Comparison of ENCODE assay signal across 1 cellular context in the genomic region with DNA sequence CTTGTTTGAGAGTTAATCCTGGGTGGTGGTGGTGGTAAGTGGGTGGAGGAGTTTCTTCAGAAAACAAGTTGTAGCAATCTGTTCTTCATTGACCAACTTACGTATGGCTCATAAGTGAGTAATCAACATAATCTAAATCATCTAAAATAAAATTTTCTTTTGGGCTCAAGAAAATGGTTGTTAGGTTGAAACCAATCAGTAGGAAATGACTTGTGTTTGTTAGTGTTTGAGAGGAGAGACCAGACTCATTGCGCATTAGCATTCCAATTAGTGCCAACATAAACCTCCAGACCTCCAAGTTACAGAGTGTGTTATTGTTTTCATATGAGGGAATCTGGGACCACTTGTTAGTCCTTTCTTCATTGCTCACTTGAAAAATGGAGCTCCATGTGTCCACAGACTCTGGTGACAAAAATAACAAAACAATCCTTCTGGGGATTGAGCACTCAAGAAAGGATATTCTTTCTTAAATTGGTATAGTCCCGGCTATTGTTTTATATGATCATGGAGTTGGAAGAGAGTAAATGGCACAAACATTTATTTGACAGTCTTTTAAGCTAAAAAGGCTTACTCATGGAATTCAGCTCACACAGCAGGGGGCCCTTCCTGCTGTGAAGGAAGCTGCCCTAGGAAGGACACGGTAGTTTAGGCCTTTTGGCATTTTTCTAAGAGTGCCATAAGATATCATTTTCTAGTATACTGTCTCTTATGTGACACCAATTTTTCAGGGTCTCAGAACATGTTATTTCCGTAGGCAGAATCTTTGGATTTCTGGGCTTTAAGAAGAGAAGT.
TF ChIP-seq lines count a peak whose summit lies in the region.

No MANE protein-coding gene starts in this region.

TF ChIP-seq in WTC11, 78 proteins besides CTCF, POLR2A, EP300 and RAD21 (continued from another document):
- TF ChIP-seq NFYB (CRISPR knock-in tag; conservative IDR thresholded peaks at IDR 0.05; ENCODE audit: low read depth) (no peak), IRF2 (CRISPR knock-in tag; IDR thresholded peaks at IDR 0.05; ENCODE audit: borderline replicate concordance, low read depth) (no peak), GRHL2 (CRISPR knock-in tag; IDR thresholded peaks at IDR 0.05; ENCODE audit: insufficient replicate concordance, severe bottlenecking) (no peak), PRRX2 (CRISPR knock-in tag; IDR thresholded peaks at IDR 0.05) (no peak), ESRRA (CRISPR knock-in tag; IDR thresholded peaks at IDR 0.05; ENCODE audit: borderline replicate concordance) (no peak), GABPB1 (CRISPR knock-in tag; IDR thresholded peaks at IDR 0.05) (no peak), TEAD1 (CRISPR knock-in tag; IDR thresholded peaks at IDR 0.05) (no peak), JAZF1 (CRISPR knock-in tag; IDR thresholded peaks at IDR 0.05) (no peak)
- TF ChIP-seq, protein P1, sequence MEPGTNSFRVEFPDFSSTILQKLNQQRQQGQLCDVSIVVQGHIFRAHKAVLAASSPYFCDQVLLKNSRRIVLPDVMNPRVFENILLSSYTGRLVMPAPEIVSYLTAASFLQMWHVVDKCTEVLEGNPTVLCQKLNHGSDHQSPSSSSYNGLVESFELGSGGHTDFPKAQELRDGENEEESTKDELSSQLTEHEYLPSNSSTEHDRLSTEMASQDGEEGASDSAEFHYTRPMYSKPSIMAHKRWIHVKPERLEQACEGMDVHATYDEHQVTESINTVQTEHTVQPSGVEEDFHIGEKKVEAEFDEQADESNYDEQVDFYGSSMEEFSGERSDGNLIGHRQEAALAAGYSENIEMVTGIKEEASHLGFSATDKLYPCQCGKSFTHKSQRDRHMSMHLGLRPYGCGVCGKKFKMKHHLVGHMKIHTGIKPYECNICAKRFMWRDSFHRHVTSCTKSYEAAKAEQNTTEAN (CRISPR knock-in tag; IDR thresholded peaks at IDR 0.05) = no peak
- TF ChIP-seq, protein P2, sequence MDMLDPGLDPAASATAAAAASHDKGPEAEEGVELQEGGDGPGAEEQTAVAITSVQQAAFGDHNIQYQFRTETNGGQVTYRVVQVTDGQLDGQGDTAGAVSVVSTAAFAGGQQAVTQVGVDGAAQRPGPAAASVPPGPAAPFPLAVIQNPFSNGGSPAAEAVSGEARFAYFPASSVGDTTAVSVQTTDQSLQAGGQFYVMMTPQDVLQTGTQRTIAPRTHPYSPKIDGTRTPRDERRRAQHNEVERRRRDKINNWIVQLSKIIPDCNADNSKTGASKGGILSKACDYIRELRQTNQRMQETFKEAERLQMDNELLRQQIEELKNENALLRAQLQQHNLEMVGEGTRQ (CRISPR knock-in tag; IDR thresholded peaks at IDR 0.05) = no peak
- TF ChIP-seq, protein P3, sequence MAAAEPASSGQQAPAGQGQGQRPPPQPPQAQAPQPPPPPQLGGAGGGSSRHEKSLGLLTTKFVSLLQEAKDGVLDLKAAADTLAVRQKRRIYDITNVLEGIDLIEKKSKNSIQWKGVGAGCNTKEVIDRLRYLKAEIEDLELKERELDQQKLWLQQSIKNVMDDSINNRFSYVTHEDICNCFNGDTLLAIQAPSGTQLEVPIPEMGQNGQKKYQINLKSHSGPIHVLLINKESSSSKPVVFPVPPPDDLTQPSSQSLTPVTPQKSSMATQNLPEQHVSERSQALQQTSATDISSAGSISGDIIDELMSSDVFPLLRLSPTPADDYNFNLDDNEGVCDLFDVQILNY (CRISPR knock-in tag; IDR thresholded peaks at IDR 0.05) = no peak
- TF ChIP-seq, protein P4, sequence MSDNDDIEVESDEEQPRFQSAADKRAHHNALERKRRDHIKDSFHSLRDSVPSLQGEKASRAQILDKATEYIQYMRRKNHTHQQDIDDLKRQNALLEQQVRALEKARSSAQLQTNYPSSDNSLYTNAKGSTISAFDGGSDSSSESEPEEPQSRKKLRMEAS (CRISPR knock-in tag; IDR thresholded peaks at IDR 0.05) = no peak
TF ChIP-seq in WTC11: peak in this region for 0.
